ENCODE assay signal across 8 cellular contexts in genomic region chr2:37669500-37669899, GRCh38. TPM values are rescaled to one million over a fixed set of nuclear protein-coding genes. Genes with fewer than 3 reads are reported as not detected.
DNase-seq lines count a peak whose midpoint lies in the region; TF ChIP-seq lines count a peak whose summit lies in the region.

No MANE protein-coding gene starts in this region.

- H3K4me3 ChIP-seq in ACC112 (ENCODE audit: low read depth, low read length) (peak overlapping the region; percentile 96), HUES48 (ENCODE audit: low read depth, low read length) (peak overlapping the region; percentile 95), muscle layer of duodenum (ENCODE audit: low read depth in 1 of 2, low read length in 2 of 2) (peak overlapping the region; percentile 85 to 93)

- H3K27me3 ChIP-seq in ACC112 (ENCODE audit: insufficient read depth, low read length) (no peaks in the 10 kb centered on the region), HUES48 (ENCODE audit: control insufficient read depth, insufficient read depth, low read length) (no peaks in the 10 kb centered on the region), muscle layer of duodenum (ENCODE audit: low read depth, low read length) (no peaks in the 10 kb centered on the region)

- H3K4me1 Mint-ChIP-seq in brain = peaks cover 72% of the 10 kb centered on the region

- TF ChIP-seq CTCF in brain (conservative IDR thresholded peaks at IDR 0.05) = no peak

- H3K9me3 Mint-ChIP-seq in brain = no peaks in the 10 kb centered on the region

- H2AFZ ChIP-seq in ACC112 (ENCODE audit: low read length, unreplicated experiment) = no peak overlapping the region

- peaks cover 40% of the 10 kb centered on the region for H3K4me1 ChIP-seq in ACC112 (ENCODE audit: control insufficient read depth, insufficient read depth, low read length, unreplicated experiment)
- peaks cover 32% of the 10 kb centered on the region for H3K4me1 ChIP-seq in HUES48 (ENCODE audit: control insufficient read depth, insufficient read depth, low read length)
- peaks cover 0 to 42% of the 10 kb centered on the region in 2 donors for H3K4me1 ChIP-seq in muscle layer of duodenum (ENCODE audit: control insufficient read depth in 1 of 2, insufficient read depth in 2 of 2, low read length in 2 of 2)

- H3K27ac Mint-ChIP-seq in brain = peak overlapping the region; percentile 85 to 98 (median 94)

- H3K27ac ChIP-seq in ACC112 (ENCODE audit: low read depth, low read length) (peak overlapping the region; percentile 16; the same call in 1 of the 2 replicates), HUES48 (ENCODE audit: low read depth, low read length) (no peak overlapping the region), muscle layer of duodenum (ENCODE audit: low read length) (peak overlapping the region; percentile 86)

- H3K27me3 Mint-ChIP-seq in brain = peaks cover 15% of the 10 kb centered on the region

- H3K9ac ChIP-seq in HUES48 (ENCODE audit: low read depth, low read length) = no peak overlapping the region

- H3K36me3 ChIP-seq in ACC112 (ENCODE audit: insufficient read depth, low read length) = peaks cover 11% of the 10 kb centered on the region; the same call in 1 of the 2 replicates
- peaks cover 21% of the 10 kb centered on the region for H3K36me3 ChIP-seq in HUES48 (ENCODE audit: control insufficient read depth, insufficient read depth, low read length)
- H3K36me3 ChIP-seq in muscle layer of duodenum (ENCODE audit: control insufficient read depth in 1 of 2, insufficient read depth in 2 of 2, low read length in 2 of 2) = peaks cover 0 to 3% of the 10 kb centered on the region in 2 donors

- DNase-seq in CD1c-positive myeloid dendritic cell (ENCODE audit: extremely low spot score) (no peak), NCI-H446 treated with DMSO at 0.1 percent for 48 hours (lab: John Stamatoyannopoulos, UW) (no peak), NCI-H1105 treated with DMSO at 0.1 percent for 48 hours (lab: John Stamatoyannopoulos, UW) (no peak), hippocampal formation (lab: John Stamatoyannopoulos, UW) (no peak)

- peaks cover 12% of the 10 kb centered on the region for H3K36me3 Mint-ChIP-seq in brain

- H3K9me3 ChIP-seq in HUES48 (ENCODE audit: control insufficient read depth, insufficient read depth, low read length) = no peaks in the 10 kb centered on the region
- H3K9me3 ChIP-seq in muscle layer of duodenum (ENCODE audit: control insufficient read depth in 1 of 2, low read length in 2 of 2) = no peaks in the 10 kb centered on the region

- peaks cover 69% of the 10 kb centered on the region for H3K79me2 ChIP-seq in ACC112 (ENCODE audit: control insufficient read depth, insufficient read depth, low read length, unreplicated experiment)

- H3K4me3 Mint-ChIP-seq in brain = peak overlapping the region; percentile 88 to 96 (median 94)

RNA-seq across cellular contexts. Expression of gene CDC42EP3, which starts 1.9 kb away (rescaled TPM):
- 25.9 TPM for polyA plus RNA-seq in brain (ENCODE audit: insufficient read depth, low read depth, low replicate concordance)
